11 cellular contexts compared by ENCODE assay signal in genomic region chr18:25737710-25738251, GRCh38.
DNase-seq lines count a peak whose midpoint lies in the region; ATAC-seq and TF ChIP-seq lines count a peak whose summit lies in the region.
"Had no signal": no experiment of that assay in that cellular context is flagged by ENCODE, and none has a peak within 500 bp of the region (broad histone marks: within the 10 kb centered on the region; RNA-seq: fewer than 3 reads in every experiment).

No MANE protein-coding gene starts in this region.

- H3K36me3 ChIP-seq in SJCRH30 (no peaks in the 10 kb centered on the region), left ventricle myocardium inferior (no peaks in the 10 kb centered on the region)

- peak overlapping the region; percentile 98 for H3K27ac ChIP-seq in SJCRH30
- no peak overlapping the region for H3K27ac ChIP-seq in left ventricle myocardium inferior (replicated peaks)
- H3K27ac ChIP-seq: KMS-11 had no signal

- no peak for TF ChIP-seq CTCF in left ventricle myocardium inferior (IDR thresholded peaks at IDR 0.05; ENCODE audit: borderline replicate concordance)

- DNase-seq in EH (ENCODE audit: low read depth) = peak; percentile 86
- DNase-seq in SJCRH30 = peak; percentile 93 to 97
- DNase-seq in fibroblast of peridontal ligament (ENCODE audit: extremely low read depth) = peak; percentile 92
- DNase-seq in renal cortical epithelial cell (ENCODE audit: low read depth) = peak; percentile 91
- no peak for DNase-seq in SHP77 treated with DMSO at 0.1 percent for 48 hours (lab: John Stamatoyannopoulos, UW)
- no peak for DNase-seq in left ventricle myocardium inferior
- DNase-seq: activated CD8-positive, alpha-beta T cell treated with anti-CD3 and anti-CD28 coated beads, Interleukin-2, amount 10 ng/mL, durations not matched to agents 7 days and 5 days; NCI-H446 had no signal

- no peaks in the 10 kb centered on the region for H3K27me3 ChIP-seq in SJCRH30
- H3K27me3 ChIP-seq in left ventricle myocardium inferior (ENCODE audit: low read depth) = peaks cover 41% of the 10 kb centered on the region

- H3K4me3 ChIP-seq in SJCRH30 (peak overlapping the region; percentile 10; the same call in 1 of the 2 replicates), left ventricle myocardium inferior (no peak overlapping the region)

- H3K4me1 ChIP-seq in SJCRH30 (peaks cover 57% of the 10 kb centered on the region), left ventricle myocardium inferior (no peaks in the 10 kb centered on the region)

- ATAC-seq in GM18502 (IDR thresholded peaks at IDR 0.05; ENCODE audit: poor library complexity, unreplicated experiment) (no peak), GM21528 (IDR thresholded peaks at IDR 0.05; ENCODE audit: low FRiP score, unreplicated experiment) (no peak)
- ATAC-seq: activated CD8-positive, alpha-beta T cell treated with anti-CD3 and anti-CD28 coated beads, Interleukin-2, amount 10 ng/mL, durations not matched to agents 7 days and 5 days had no signal

- intact Hi-C loops in left ventricle myocardium inferior (cut with micrococcal nuclease) = no loop called here

- no peaks in the 10 kb centered on the region for H3K9me3 ChIP-seq in SJCRH30 (replicated peaks)
- no peaks in the 10 kb centered on the region for H3K9me3 ChIP-seq in left ventricle myocardium inferior (replicated peaks)

Comparison
In these comparisons a context has a peak if more than half of its experiments do, and no peak if none do; other contexts are left out.
1. DNase-seq: peak in EH (single experiment), SJCRH30 (2 of 2), fibroblast of peridontal ligament (single experiment) and renal cortical epithelial cell (single experiment); none in SHP77 treated with DMSO at 0.1 percent for 48 hours (single experiment) and left ventricle myocardium inferior (single experiment).